In genomic region chr11:26510201-26510600, GRCh38 we compare ENCODE assay signal across 3 cellular contexts.
"Had no signal": no experiment of that assay in that cellular context is flagged by ENCODE, and none has a peak within 500 bp of the region (broad histone marks: within the 10 kb centered on the region; RNA-seq: fewer than 3 reads in every experiment).

No MANE protein-coding gene starts in this region.

- H3K4me3 ChIP-seq: GM12878 had no signal

- DNase-seq: GDM1, GF-D8 had no signal
